ENCODE assay signal across 10 cellular contexts in genomic region chr13:111202149-111202548, GRCh38.
A peak's percentile ranks its signal among the peaks of the same experiment; 100 is the strongest.
DNase-seq lines count a peak whose midpoint lies in the region; TF ChIP-seq lines count a peak whose summit lies in the region.
"Had no signal": no experiment of that assay in that cellular context is flagged by ENCODE, and none has a peak within 500 bp of the region (broad histone marks: within the 10 kb centered on the region; RNA-seq: fewer than 3 reads in every experiment).

No MANE protein-coding gene starts in this region.

- H3K36me3 ChIP-seq in DOHH2 (ENCODE audit: control insufficient read depth, low read length), result peaks cover 76% of the 10 kb centered on the region
- H3K36me3 ChIP-seq in MM.1S (replicated peaks; ENCODE audit: insufficient read depth, low read length), result no peaks in the 10 kb centered on the region
- H3K36me3 ChIP-seq in testis (ENCODE audit: low read depth, missing control alignments), result no peaks in the 10 kb centered on the region
- H3K36me3 ChIP-seq in CD8-positive, alpha-beta memory T cell (ENCODE audit: insufficient read depth, low read length), result no peaks in the 10 kb centered on the region

- DNase-seq in MM.1S, result no peak
- peak in 1 of 10 donors; percentile 66 for DNase-seq in dorsolateral prefrontal cortex
- DNase-seq in testis, result no peak
- no peak for DNase-seq in CD8-positive, alpha-beta memory T cell
- DNase-seq in 8988T, result no peak
- DNase-seq in AG08396 (ENCODE audit: low spot score), result no peak
- DNase-seq: left colon; stimulated activated CD4-positive, alpha-beta T cell treated with anti-CD3 and anti-CD28 coated beads, Interleukin-2, amount 100 ng/mL, for 48 hours had no signal

- H3K4me3 ChIP-seq in DOHH2 (ENCODE audit: low read length) (peak overlapping the region; percentile 78), MM.1S (ENCODE audit: low read length) (no peak overlapping the region), dorsolateral prefrontal cortex (no peak overlapping the region), testis (no peak overlapping the region)
- no peak overlapping the region for H3K4me3 ChIP-seq in CD8-positive, alpha-beta memory T cell (ENCODE audit: low read length)

- H3K27ac ChIP-seq in DOHH2 (ENCODE audit: low read depth, low read length), result peak overlapping the region; percentile 91
- peak overlapping the region; percentile 52; the same call in 1 of the 2 replicates for H3K27ac ChIP-seq in MM.1S (ENCODE audit: low read length)
- H3K27ac ChIP-seq in dorsolateral prefrontal cortex, result peak overlapping the region in 42 of 59 donors; percentile 7 to 82 (median 52)
- peak overlapping the region in 1 of 2 donors; percentile 51 for H3K27ac ChIP-seq in testis
- no peak overlapping the region for H3K27ac ChIP-seq in CD8-positive, alpha-beta memory T cell (ENCODE audit: low read depth, low read length)

- intact Hi-C loops in dorsolateral prefrontal cortex (cut with DNase I) (no loop called here), testis (cut with DNase I; ENCODE audit: low total_unique reads) (no loop called here)

- WGBS in testis, 2 donors, result 73 to 96% methylated on average over 4 of the region's 4 CpGs

- no peaks in the 10 kb centered on the region for H3K27me3 Mint-ChIP-seq in nephron (ENCODE audit: low read depth)
- peaks cover 0 to 3% of the 10 kb centered on the region in 2 donors for H3K27me3 Mint-ChIP-seq in CD8-positive, alpha-beta memory T cell

- H3K36me3 Mint-ChIP-seq in nephron (ENCODE audit: low read depth), result peaks cover 41% of the 10 kb centered on the region
- H3K36me3 Mint-ChIP-seq in CD8-positive, alpha-beta memory T cell, result peaks cover 3 to 47% (median 19%) of the 10 kb centered on the region in 3 donors

- peaks cover 6% of the 10 kb centered on the region for H3K9me3 Mint-ChIP-seq in nephron
- H3K9me3 Mint-ChIP-seq in CD8-positive, alpha-beta memory T cell, result no peaks in the 10 kb centered on the region

- H3K4me1 Mint-ChIP-seq in nephron, result peaks cover 52% of the 10 kb centered on the region
- H3K4me1 Mint-ChIP-seq in CD8-positive, alpha-beta memory T cell, result peaks cover 62 to 85% (median 68%) of the 10 kb centered on the region in 3 donors

- no peak for TF ChIP-seq CTCF in DOHH2 (IDR thresholded peaks at IDR 0.05; ENCODE audit: low read depth, low read length, poor library complexity, severe bottlenecking)
- no peak for TF ChIP-seq CTCF in MM.1S (IDR thresholded peaks at IDR 0.05; ENCODE audit: low read length)
- no peak for TF ChIP-seq CTCF in dorsolateral prefrontal cortex (IDR thresholded peaks at IDR 0.05 in 54 of 56, conservative IDR thresholded peaks at IDR 0.05 in 2 of 56; ENCODE audit: low read depth in 1 of 56, partially characterized antibody in 56 of 56)
- no peak for TF ChIP-seq CTCF in nephron (IDR thresholded peaks at IDR 0.05; ENCODE audit: unreplicated experiment in 3 of 3)
- TF ChIP-seq CTCF in testis (IDR thresholded peaks at IDR 0.05), result no peak

- POLR2A ChIA-PET in CD8-positive, alpha-beta memory T cell (lab: Charles Lee), result interaction anchor here (1.5 kb wide), 1 partner anchor 13 kb away, joined by 4 read pairs; no protein-coding TSS in a partner anchor

- H4K20me1 ChIP-seq in DOHH2 (ENCODE audit: control insufficient read depth, insufficient read depth, low read depth, low read length) (peaks cover 40% of the 10 kb centered on the region), MM.1S (ENCODE audit: insufficient read depth, low read length) (no peaks in the 10 kb centered on the region)

- no peaks in the 10 kb centered on the region for H3K27me3 ChIP-seq in DOHH2 (ENCODE audit: control insufficient read depth, low read length)
- H3K27me3 ChIP-seq in MM.1S (replicated peaks; ENCODE audit: insufficient read depth, low read length), result no peaks in the 10 kb centered on the region
- H3K27me3 ChIP-seq in dorsolateral prefrontal cortex, result no peaks in the 10 kb centered on the region
- no peaks in the 10 kb centered on the region for H3K27me3 ChIP-seq in testis
- no peaks in the 10 kb centered on the region for H3K27me3 ChIP-seq in CD8-positive, alpha-beta memory T cell (ENCODE audit: insufficient read depth, low read length, poor library complexity, severe bottlenecking)

- peak overlapping the region; percentile 97 for H3K4me2 ChIP-seq in DOHH2 (ENCODE audit: low read length)
- peak overlapping the region; percentile 41 for H3K4me2 ChIP-seq in MM.1S (ENCODE audit: low read depth, low read length)

- H3K27ac Mint-ChIP-seq in nephron, result peak overlapping the region; percentile 75 to 87 (median 84)
- H3K27ac Mint-ChIP-seq in CD8-positive, alpha-beta memory T cell, result peak overlapping the region in 4 of 8 donors; percentile 23 to 64 (median 50)

- no peaks in the 10 kb centered on the region for H3K9me2 ChIP-seq in DOHH2 (replicated peaks; ENCODE audit: control insufficient read depth, low read length)
- no peaks in the 10 kb centered on the region for H3K9me2 ChIP-seq in MM.1S (replicated peaks; ENCODE audit: insufficient read depth, low read length)

- no peak for TF ChIP-seq POLR2A in testis (IDR thresholded peaks at IDR 0.05)

- H3K9me3 ChIP-seq in DOHH2 (ENCODE audit: control insufficient read depth, insufficient read depth, low read length) (peaks cover 5% of the 10 kb centered on the region; the same call in 1 of the 2 replicates), MM.1S (replicated peaks; ENCODE audit: insufficient read depth, low read length) (no peaks in the 10 kb centered on the region), testis (no peaks in the 10 kb centered on the region)
- no peaks in the 10 kb centered on the region for H3K9me3 ChIP-seq in CD8-positive, alpha-beta memory T cell (ENCODE audit: low read length)

- H2AFZ ChIP-seq in MM.1S (ENCODE audit: low read length), result no peak overlapping the region

- no peak overlapping the region for H3K9ac ChIP-seq in MM.1S (ENCODE audit: low read length)

- H3K4me3 Mint-ChIP-seq in nephron, result no peak overlapping the region
- H3K4me3 Mint-ChIP-seq in CD8-positive, alpha-beta memory T cell, result peak overlapping the region in 1 of 7 donors; percentile 19

- H3K4me1 ChIP-seq in DOHH2 (ENCODE audit: control insufficient read depth, low read length) (peaks cover 85% of the 10 kb centered on the region), MM.1S (ENCODE audit: low read length) (peaks cover 21% of the 10 kb centered on the region), testis (peaks cover 28% of the 10 kb centered on the region)
- H3K4me1 ChIP-seq in CD8-positive, alpha-beta memory T cell (ENCODE audit: insufficient read depth, low read length), result peaks cover 34% of the 10 kb centered on the region

- CTCF ChIA-PET in CD8-positive, alpha-beta memory T cell (lab: Charles Lee), result interaction anchor here (1.7 kb wide), 1 partner anchor 134 kb away, joined by 4 read pairs; no protein-coding TSS in a partner anchor

- peaks cover 99% of the 10 kb centered on the region for H3K79me2 ChIP-seq in DOHH2 (ENCODE audit: control insufficient read depth, low read length)
- peaks cover 83% of the 10 kb centered on the region for H3K79me2 ChIP-seq in MM.1S (ENCODE audit: low read length)

- H3F3A ChIP-seq in DOHH2 (ENCODE audit: control insufficient read depth, insufficient read depth) (peaks cover 34% of the 10 kb centered on the region), MM.1S (ENCODE audit: insufficient read depth, low read length) (peaks cover 6% of the 10 kb centered on the region; the same call in 1 of the 2 replicates)
